ENCODE assay signal across 8 cellular contexts in genomic region chr9:128192601-128193371, GRCh38. TPM values are rescaled to one million over a fixed set of nuclear protein-coding genes. Genes with fewer than 3 reads are reported as not detected.
A peak's percentile ranks its signal among the peaks of the same experiment; 100 is the strongest.
DNase-seq lines count a peak whose midpoint lies in the region; ATAC-seq, FAIRE-seq and TF ChIP-seq lines count a peak whose summit lies in the region.

No MANE protein-coding gene starts in this region.

- POLR2A ChIA-PET in K562 (lab: Yijun Ruan, JAX), result interaction anchor here (0.6 to 7.6 kb wide), 18 partner anchors 9 to 1552 kb away, joined by 3 to 78 read pairs (median 3); partner anchors contain the start of gene SWI5

- TF ChIP-seq CTCF in K562 (IDR thresholded peaks at IDR 0.05 in 2 of 3, conservative IDR thresholded peaks at IDR 0.05 in 1 of 3; ENCODE audit: insufficient read depth in 2 of 3, low read depth in 1 of 3, low read length in 3 of 3) (peak in 1 of 3 experiments; percentile 27; a peak in 1 of 6 replicates), WERI-Rb-1 (IDR thresholded peaks at IDR 0.05; ENCODE audit: low read depth, low read length) (no peak)

- H3K9ac ChIP-seq in K562 (ENCODE audit: insufficient read depth in 1 of 2, low read depth in 2 of 2, low read length in 2 of 2), result peak overlapping the region in 1 of 2 experiments; percentile 81; a peak in 2 of 4 replicates
- peak overlapping the region in 2 of 3 donors; percentile 74 to 88 for H3K9ac ChIP-seq in skeletal muscle tissue (ENCODE audit: low read depth in 1 of 3, low read length in 3 of 3)

- H3K4me1 ChIP-seq in K562 (replicated peaks in 1 of 2; ENCODE audit: control insufficient read depth in 2 of 2, insufficient read depth in 2 of 2, low read length in 2 of 2) (peaks cover 24 to 33% of the 10 kb centered on the region in 2 experiments), skeletal muscle tissue (ENCODE audit: control insufficient read depth in 3 of 3, insufficient read depth in 3 of 3, low read length in 3 of 3) (peaks cover 14 to 26% (median 21%) of the 10 kb centered on the region in 3 donors)

- no peaks in the 10 kb centered on the region for H3K27me3 ChIP-seq in K562 (ENCODE audit: control insufficient read depth in 2 of 2, insufficient read depth in 2 of 2, low read length in 2 of 2)
- no peaks in the 10 kb centered on the region for H3K27me3 ChIP-seq in skeletal muscle tissue (ENCODE audit: control insufficient read depth in 3 of 3, insufficient read depth in 3 of 3, low read length in 3 of 3)
- no peaks in the 10 kb centered on the region for H3K27me3 ChIP-seq in WERI-Rb-1 (ENCODE audit: insufficient read depth, low read depth, severe bottlenecking)

- intact Hi-C loops in K562 (cut with micrococcal nuclease), result loop anchor here (1.0 to 10.0 kb wide), 4 partner anchors 53 to 492 kb away; partner anchors contain the start of genes GOLGA2, PTGES2, SET and SWI5

- peak overlapping the region; percentile 24 for H3K4me3 ChIP-seq in K562
- peak overlapping the region; percentile 51 to 94 (median 91) for H3K4me3 ChIP-seq in skeletal muscle tissue (ENCODE audit: low read length in 3 of 3)
- no peak overlapping the region for H3K4me3 ChIP-seq in WERI-Rb-1 (ENCODE audit: low read depth, low read length)

- H3K9me1 ChIP-seq in K562 (ENCODE audit: control insufficient read depth, insufficient read depth, low read length), result no peaks in the 10 kb centered on the region

- peaks cover 25% of the 10 kb centered on the region for H3K36me3 ChIP-seq in K562 (ENCODE audit: control insufficient read depth, insufficient read depth, low read length)
- H3K36me3 ChIP-seq in skeletal muscle tissue (ENCODE audit: control insufficient read depth in 3 of 3, insufficient read depth in 3 of 3, low read length in 3 of 3), result peaks cover 2 to 19% (median 15%) of the 10 kb centered on the region in 3 donors
- H3K36me3 ChIP-seq in WERI-Rb-1, result peaks cover 26% of the 10 kb centered on the region

- BruUV-seq in K562 (replicated peaks; lab: Mats Ljungman, UMichigan), result no TSS peak

- H4K20me1 ChIP-seq in K562 (replicated peaks; ENCODE audit: control insufficient read depth, insufficient read depth, low read length), result no peaks in the 10 kb centered on the region

- TF ChIP-seq EP300 in K562 (IDR thresholded peaks at IDR 0.05; ENCODE audit: low read length), result peak; percentile 49

- FAIRE-seq in K562 (lab: Jason Lieb, UNC), result peak; percentile 88

- H3K4me2 ChIP-seq in K562 (ENCODE audit: insufficient read depth, low read length), result peak overlapping the region; percentile 76

- DNase-seq in DMS114 treated with DMSO at 0.1 percent for 48 hours (lab: John Stamatoyannopoulos, UW; ENCODE audit: unreplicated experiment) (peak; percentile 57), NOMO-1 treated with DMSO at 0.1 percent for 48 hours (lab: John Stamatoyannopoulos, UW; ENCODE audit: unreplicated experiment) (peak; percentile 74), K562 (ENCODE audit: extremely low read depth in 1 of 4, low spot score in 3 of 4) (peak; percentile 86 to 96 (median 92)), iPS-NIHi11 (ENCODE audit: low spot score) (peak; percentile 59), WERI-Rb-1 (no peak)

- WGBS in K562 (ENCODE audit: insufficient coverage, low coverage, missing lambda C conversion rate), result 18% methylated on average over 56 of the region's 56 CpGs

- in situ Hi-C loops in K562 (cut with MboI), result no loop called here

- H3K27ac ChIP-seq in K562 (ENCODE audit: extremely low read depth, low read depth, low read length) (peak overlapping the region; percentile 29; the same call in 1 of the 3 replicates), skeletal muscle tissue (ENCODE audit: low read depth, low read length) (peak overlapping the region; percentile 77), WERI-Rb-1 (no peak overlapping the region)

- peaks cover 25% of the 10 kb centered on the region for H3K79me2 ChIP-seq in K562 (ENCODE audit: control insufficient read depth, insufficient read depth, low read length)

- TF ChIP-seq RAD21 in K562 (CRISPR knock-in tag; conservative IDR thresholded peaks at IDR 0.05 in 1 of 2, IDR thresholded peaks at IDR 0.05 in 1 of 2), result peak; percentile 46 to 61

- peak; percentile 42 for ATAC-seq in HG02798 (IDR thresholded peaks at IDR 0.05; ENCODE audit: poor library complexity, unreplicated experiment)
- ATAC-seq in K562, result peak; percentile 84
- ATAC-seq in GM19328 (IDR thresholded peaks at IDR 0.05; ENCODE audit: unreplicated experiment), result no peak

- no peak for TF ChIP-seq POLR2A in K562 (conservative IDR thresholded peaks at IDR 0.05)

- CTCF ChIA-PET in K562 (lab: Yijun Ruan, JAX; ENCODE audit: low intra/inter-chr PET ratio), result interaction anchor here (1.0 to 1.1 kb wide), 2 partner anchors 87 to 219 kb away, joined by 3 to 4 read pairs; no protein-coding TSS in a partner anchor

- H2AFZ ChIP-seq in K562 (ENCODE audit: low read depth, low read length), result peak overlapping the region; percentile 60

- H3K9me3 ChIP-seq in K562 (replicated peaks; ENCODE audit: control insufficient read depth, insufficient read depth, low read depth, low read length), result no peaks in the 10 kb centered on the region
- no peaks in the 10 kb centered on the region for H3K9me3 ChIP-seq in skeletal muscle tissue (ENCODE audit: control insufficient read depth in 3 of 3, low read length in 3 of 3)
- no peaks in the 10 kb centered on the region for H3K9me3 ChIP-seq in WERI-Rb-1 (ENCODE audit: severe bottlenecking)

RNA-seq across cellular contexts. Expression of gene CIZ1, which starts 1.4 kb away (rescaled TPM):
- total RNA-seq in K562 (2011; cell fraction: chromatin; rRNA removed; ENCODE audit: low replicate concordance), result 263 and 434 TPM in 2 replicates
- total RNA-seq in K562 (2011; cell fraction: nucleolus; rRNA removed), result 204 and 208 TPM in 2 replicates
- 222 and 230 TPM in 2 replicates for total RNA-seq in K562 (2011; cell fraction: nucleoplasm; rRNA removed)
- total RNA-seq in K562 (2014; rRNA removed) (127 and 164 TPM in 2 replicates), K562 (2014; rRNA removed; fragmentation: Illumina TruSeq; extraction: Trizol) (55.4 and 57.1 TPM in 2 replicates), K562 (2015; rRNA removed; fragmentation: Illumina TruSeq; extraction: Trizol) (83.7 and 87.8 TPM in 2 replicates), K562 (2021) (329 and 330 TPM in 2 replicates), skeletal muscle tissue (12.0 TPM)
- polyA plus RNA-seq in K562 (2011; rRNA removed) (82.1 and 168 TPM in 2 replicates), K562 (2014; fragmentation: Illumina TruSeq; extraction: Trizol) (244 and 291 TPM in 2 replicates), K562 (2014; fragmentation: Nextera tagmentation; extraction: Ambion mirVana) (10 to 100 TPM in 1 of 2 experiments, 1 to 10 TPM in 1; 6.6 to 12.6 TPM), K562 (2014; rRNA removed) (161 and 175 TPM in 2 replicates)
- polyA plus RNA-seq in K562 (2011; cell fraction: cytosol; rRNA removed), result 139 and 188 TPM in 2 replicates
- 284 and 400 TPM in 2 replicates for polyA plus RNA-seq in K562 (2011; cell fraction: nucleus; rRNA removed)
- 220 and 374 TPM in 2 replicates for polyA plus RNA-seq in K562 (2012)
- 76.1 and 76.4 TPM in 2 replicates for polyA minus RNA-seq in K562 (2011; rRNA and poly(A)+ RNA removed)
- 115 and 157 TPM in 2 replicates for polyA minus RNA-seq in K562 (2011; cell fraction: cytosol; rRNA and poly(A)+ RNA removed)
- 42.3 and 58.8 TPM in 2 replicates for polyA minus RNA-seq in K562 (2011; cell fraction: nucleus; rRNA and poly(A)+ RNA removed)

RNA-seq across cellular contexts. Expression of gene DNM1, which starts 10.4 kb away (rescaled TPM):
- 88.0 and 181 TPM in 2 replicates for total RNA-seq in K562 (2011; cell fraction: chromatin; rRNA removed; ENCODE audit: low replicate concordance)
- total RNA-seq in K562 (2011; cell fraction: nucleolus; rRNA removed), result 88.4 and 99.1 TPM in 2 replicates
- total RNA-seq in K562 (2011; cell fraction: nucleoplasm; rRNA removed), result 92.3 and 124 TPM in 2 replicates
- total RNA-seq in K562 (2014; rRNA removed) (6.6 and 7.9 TPM in 2 replicates), K562 (2014; rRNA removed; fragmentation: Illumina TruSeq; extraction: Trizol) (4.5 and 5.2 TPM in 2 replicates), K562 (2015; rRNA removed; fragmentation: Illumina TruSeq; extraction: Trizol) (8.4 and 9.1 TPM in 2 replicates), K562 (2021) (20.7 and 23.1 TPM in 2 replicates), skeletal muscle tissue (20.4 TPM)
- polyA plus RNA-seq in K562 (2011; rRNA removed) (9.5 and 33.1 TPM in 2 replicates), K562 (2014; fragmentation: Illumina TruSeq; extraction: Trizol) (10.0 and 15.5 TPM in 2 replicates), K562 (2014; fragmentation: Nextera tagmentation; extraction: Ambion mirVana) (under 1 TPM; 0.39 to 0.58 TPM), K562 (2014; rRNA removed) (17.6 TPM in 2 replicates)
- 7.7 and 11.1 TPM in 2 replicates for polyA plus RNA-seq in K562 (2011; cell fraction: cytosol; rRNA removed)
- 108 and 126 TPM in 2 replicates for polyA plus RNA-seq in K562 (2011; cell fraction: nucleus; rRNA removed)
- 15.9 and 25.7 TPM in 2 replicates for polyA plus RNA-seq in K562 (2012)
- polyA minus RNA-seq in K562 (2011; rRNA and poly(A)+ RNA removed), result 19.1 and 29.6 TPM in 2 replicates
- 6.7 and 22.4 TPM in 2 replicates for polyA minus RNA-seq in K562 (2011; cell fraction: cytosol; rRNA and poly(A)+ RNA removed)
- 55.2 and 137 TPM in 2 replicates for polyA minus RNA-seq in K562 (2011; cell fraction: nucleus; rRNA and poly(A)+ RNA removed)

RNA-seq across cellular contexts. Expression of gene BBLN, which starts 32.7 kb away (rescaled TPM):
- 24.5 and 53.9 TPM in 2 replicates for total RNA-seq in K562 (2011; cell fraction: chromatin; rRNA removed; ENCODE audit: low replicate concordance)
- 72.0 and 78.0 TPM in 2 replicates for total RNA-seq in K562 (2011; cell fraction: nucleolus; rRNA removed)
- 65.8 and 106 TPM in 2 replicates for total RNA-seq in K562 (2011; cell fraction: nucleoplasm; rRNA removed)
- total RNA-seq in K562 (2014; rRNA removed) (331 and 433 TPM in 2 replicates), K562 (2014; rRNA removed; fragmentation: Illumina TruSeq; extraction: Trizol) (11.5 and 11.9 TPM in 2 replicates), K562 (2015; rRNA removed; fragmentation: Illumina TruSeq; extraction: Trizol) (109 and 123 TPM in 2 replicates), K562 (2021) (172 and 177 TPM in 2 replicates), skeletal muscle tissue (7.8 TPM)
- polyA plus RNA-seq in K562 (2011; rRNA removed) (87.1 and 125 TPM in 2 replicates), K562 (2014; fragmentation: Illumina TruSeq; extraction: Trizol) (30.1 and 181 TPM in 2 replicates), K562 (2014; fragmentation: Nextera tagmentation; extraction: Ambion mirVana) (10 to 100 TPM in 1 of 2 experiments, 1 to 10 TPM in 1; 4.2 to 13.7 TPM), K562 (2014; rRNA removed) (191 and 213 TPM in 2 replicates)
- polyA plus RNA-seq in K562 (2011; cell fraction: cytosol; rRNA removed), result 256 and 738 TPM in 2 replicates
- 139 and 249 TPM in 2 replicates for polyA plus RNA-seq in K562 (2011; cell fraction: nucleus; rRNA removed)
- polyA plus RNA-seq in K562 (2012), result 180 and 393 TPM in 2 replicates
- polyA minus RNA-seq in K562 (2011; rRNA and poly(A)+ RNA removed), result 19.8 and 21.1 TPM in 2 replicates
- polyA minus RNA-seq in K562 (2011; cell fraction: cytosol; rRNA and poly(A)+ RNA removed), result 74.5 and 112 TPM in 2 replicates
- polyA minus RNA-seq in K562 (2011; cell fraction: nucleus; rRNA and poly(A)+ RNA removed), result 29.6 and 47.0 TPM in 2 replicates

RNA-seq across cellular contexts. Expression of gene LCN2, which starts 43.5 kb away (rescaled TPM):
- total RNA-seq in K562 (2011; cell fraction: chromatin; rRNA removed; ENCODE audit: low replicate concordance), result 0.58 and 2.0 TPM in 2 replicates
- total RNA-seq in K562 (2011; cell fraction: nucleolus; rRNA removed), result 1.1 and 1.3 TPM in 2 replicates
- 1.7 TPM in 1 of 2 replicates, not detected in the other for total RNA-seq in K562 (2011; cell fraction: nucleoplasm; rRNA removed)
- total RNA-seq in K562 (2014; rRNA removed), result 0.20 and 0.54 TPM in 2 replicates
- total RNA-seq in K562 (2014; rRNA removed; fragmentation: Illumina TruSeq; extraction: Trizol), result 0.47 TPM in 1 of 2 replicates, not detected in the other
- not detected in 2 replicates for total RNA-seq in K562 (2015; rRNA removed; fragmentation: Illumina TruSeq; extraction: Trizol)
- 0.40 and 0.72 TPM in 2 replicates for total RNA-seq in K562 (2021)
- 0.60 and 1.2 TPM in 2 replicates for polyA plus RNA-seq in K562 (2011; rRNA removed)
- polyA plus RNA-seq in K562 (2011; cell fraction: cytosol; rRNA removed), result 0.40 and 0.69 TPM in 2 replicates
- polyA plus RNA-seq in K562 (2011; cell fraction: nucleus; rRNA removed), result 3.3 and 4.8 TPM in 2 replicates
- 0.16 and 0.37 TPM in 2 replicates for polyA plus RNA-seq in K562 (2012)
- 0.22 and 1.0 TPM in 2 replicates for polyA plus RNA-seq in K562 (2014; fragmentation: Illumina TruSeq; extraction: Trizol)
- polyA plus RNA-seq in K562 (2014; fragmentation: Nextera tagmentation; extraction: Ambion mirVana), result under 1 TPM; 0.10 to 0.11 TPM
- polyA plus RNA-seq in K562 (2014; rRNA removed), result 0.21 and 0.65 TPM in 2 replicates
- 1.2 and 1.4 TPM in 2 replicates for polyA minus RNA-seq in K562 (2011; rRNA and poly(A)+ RNA removed)
- not detected in 2 replicates for polyA minus RNA-seq in K562 (2011; cell fraction: cytosol; rRNA and poly(A)+ RNA removed)
- not detected in 2 replicates for polyA minus RNA-seq in K562 (2011; cell fraction: nucleus; rRNA and poly(A)+ RNA removed)
- 2.1 TPM for total RNA-seq in skeletal muscle tissue
